In genomic region chr1:36083635-36084501, GRCh38 we compare ENCODE assay signal across 8 cellular contexts. TPM values are rescaled to one million over a fixed set of nuclear protein-coding genes. Genes with fewer than 3 reads are reported as not detected.
A peak's percentile ranks its signal among the peaks of the same experiment; 100 is the strongest.
DNase-seq lines count a peak whose midpoint lies in the region; TF ChIP-seq lines count a peak whose summit lies in the region.

Gene TEKT2, plus strand, starts transcription at chr1:36084094. Its CDS starts 828 bp downstream, at chr1:36084922.

- DNase-seq in DMS153 treated with DMSO at 0.1 percent for 48 hours (lab: John Stamatoyannopoulos, UW; ENCODE audit: unreplicated experiment) (peak; percentile 80), NCI-H2029 treated with DMSO at 0.1 percent for 48 hours (lab: John Stamatoyannopoulos, UW) (peak; percentile 11), brain microvascular endothelial cell (peak; percentile 21), kidney tubule cell (ENCODE audit: low spot score) (peak; percentile 27), GF-D8 (lab: John Stamatoyannopoulos, UW) (no peak)
- DNase-seq in activated CD4-positive, alpha-beta T cell treated with anti-CD3 and anti-CD28 coated beads, Interleukin-2, amount 50 U/mL, for 4 hours: no peak
- no peak for DNase-seq in activated naive CD4-positive, alpha-beta T cell (lab: John Stamatoyannopoulos, UW)

- H3K4me3 ChIP-seq in brain microvascular endothelial cell (ENCODE audit: low read depth, low read length): peak within 1 kb of the TSS; percentile 57

- in situ Hi-C loops in brain microvascular endothelial cell (cut with HindIII; ENCODE audit: low pct_ligation_motif_present, low sequenced_read_pairs): no loop called here

- no peaks in the 10 kb centered on the region for H3K36me3 ChIP-seq in brain microvascular endothelial cell (replicated peaks)

- peak; percentile 17 for TF ChIP-seq CTCF in brain microvascular endothelial cell (IDR thresholded peaks at IDR 0.05; ENCODE audit: low read depth, low read length, missing control alignments)

- H3K27ac ChIP-seq in brain microvascular endothelial cell: no peak within 1 kb of the TSS
- peak within 1 kb of the TSS; percentile 40 for H3K27ac ChIP-seq in temporal lobe (ENCODE audit: low read depth, low read length)

- no peaks in the 10 kb centered on the region for H3K27me3 ChIP-seq in brain microvascular endothelial cell (replicated peaks)

RNA-seq across cellular contexts. Expression of gene TEKT2, which starts in this region (rescaled TPM):
- total RNA-seq in temporal lobe: 5.9 TPM

Comparison
In these comparisons a context has a peak if more than half of its experiments do, and no peak if none do; other contexts are left out.
1. DNase-seq: peak in DMS153 treated with DMSO at 0.1 percent for 48 hours (single experiment), NCI-H2029 treated with DMSO at 0.1 percent for 48 hours (single experiment), brain microvascular endothelial cell (single experiment) and kidney tubule cell (single experiment); none in GF-D8 (single experiment), activated CD4-positive, alpha-beta T cell treated with anti-CD3 and anti-CD28 coated beads, Interleukin-2, amount 50 U/mL, for 4 hours (0 of 2) and activated naive CD4-positive, alpha-beta T cell (0 of 4).